8 cellular contexts compared by ENCODE assay signal in genomic region chr1:119675349-119676343, GRCh38. TPM values are rescaled to one million over a fixed set of nuclear protein-coding genes. Genes with fewer than 3 reads are reported as not detected.
DNase-seq lines count a peak whose midpoint lies in the region; ATAC-seq, FAIRE-seq and TF ChIP-seq lines count a peak whose summit lies in the region.

No MANE protein-coding gene starts in this region.

- FAIRE-seq in bronchial epithelial cell (lab: Jason Lieb, UNC) (no peak), islet of Langerhans (lab: Jason Lieb, UNC) (peak; percentile 74)

- H3K4me3 ChIP-seq in WI38 (ENCODE audit: low read depth, low read length): peak overlapping the region; percentile 51
- peak overlapping the region; percentile 28 for H3K4me3 ChIP-seq in bronchial epithelial cell (ENCODE audit: low read depth, low read length)

- H3K36me3 ChIP-seq in bronchial epithelial cell (ENCODE audit: control insufficient read depth, insufficient read depth, low read length): no peaks in the 10 kb centered on the region

- H3K27me3 ChIP-seq in bronchial epithelial cell (ENCODE audit: control insufficient read depth, insufficient read depth, low read length): no peaks in the 10 kb centered on the region

- TF ChIP-seq CTCF in WI38 (IDR thresholded peaks at IDR 0.05; ENCODE audit: low read depth, low read length): peak; percentile 57
- peak; percentile 66 for TF ChIP-seq CTCF in bronchial epithelial cell (IDR thresholded peaks at IDR 0.05; ENCODE audit: insufficient read depth, low read length, severe bottlenecking)

- DNase-seq in Daoy (ENCODE audit: low read depth) (peak; percentile 91), NCI-H2171 treated with DMSO at 0.1 percent for 48 hours (lab: John Stamatoyannopoulos, UW) (peak; percentile 72), bronchial epithelial cell (ENCODE audit: low read depth) (peak; percentile 88), cortex of kidney (lab: John Stamatoyannopoulos, UW) (no peak)
- DNase-seq in stimulated activated CD4-positive, alpha-beta T cell treated with anti-CD3 and anti-CD28 coated beads, Interleukin-12 subunit alpha, Interleukin-12 subunit beta, amount 100 ng/mL, for 4 hours: peak; percentile 52

- peak; percentile 57 for ATAC-seq in HG02852 (IDR thresholded peaks at IDR 0.05; ENCODE audit: unreplicated experiment)

RNA-seq across cellular contexts. Expression of gene ZNF697, which starts 27.6 kb away (rescaled TPM):
- total RNA-seq in Daoy (2014; rRNA removed; shearing (Covaris generic)): 16.6 and 18.1 TPM in 2 replicates
- total RNA-seq in bronchial epithelial cell: 3.7 and 5.5 TPM in 2 replicates

RNA-seq across cellular contexts. Expression of gene PHGDH, which starts 36.1 kb away (rescaled TPM):
- total RNA-seq in Daoy (2014; rRNA removed; shearing (Covaris generic)): 140 and 166 TPM in 2 replicates
- 168 and 207 TPM in 2 replicates for total RNA-seq in bronchial epithelial cell
